Comparison of ENCODE assay signal across 27 cellular contexts in the genomic region with DNA sequence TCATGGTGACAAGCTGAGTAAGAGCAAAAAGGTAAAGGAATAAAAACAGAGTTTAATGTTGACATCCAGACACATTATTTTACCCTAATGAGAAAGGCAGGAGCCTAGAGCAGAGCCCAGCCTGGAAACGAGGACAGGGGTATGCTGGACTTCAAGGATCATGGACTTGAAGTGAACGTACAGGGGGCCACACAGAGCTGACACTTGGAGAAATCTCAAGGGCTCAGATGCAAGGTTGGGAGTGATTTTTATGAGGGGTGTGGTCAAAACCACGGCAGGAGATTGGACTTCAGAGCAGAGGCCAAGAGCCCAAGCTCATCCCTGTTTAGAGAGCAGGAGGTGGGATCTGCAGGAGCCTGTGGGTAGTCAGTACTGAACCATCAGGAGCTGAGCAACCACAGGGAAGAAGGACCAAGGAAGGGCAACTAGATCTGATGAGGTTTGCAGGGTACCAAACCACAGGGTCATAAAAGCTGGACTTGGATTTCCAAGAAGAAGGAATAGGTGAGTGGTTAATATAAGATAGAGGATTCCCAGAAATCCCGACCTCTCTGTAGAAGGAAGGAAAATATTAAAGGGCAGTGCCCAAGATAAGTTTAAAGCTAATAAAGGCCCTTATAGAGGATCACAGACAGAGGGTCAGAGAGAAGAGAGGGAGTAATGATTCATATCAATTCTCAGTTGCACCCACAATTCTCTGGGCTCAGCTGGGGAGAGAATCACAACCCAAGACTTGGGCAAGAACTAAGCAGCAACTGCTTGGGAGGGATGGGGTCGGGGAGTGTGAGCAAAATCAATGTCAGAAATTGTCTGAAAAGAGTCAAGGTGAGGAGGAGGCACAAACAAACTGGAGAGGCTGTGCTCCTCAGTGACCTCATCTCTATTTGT.
DNase-seq lines count a peak whose midpoint lies in the region; ATAC-seq, FAIRE-seq and TF ChIP-seq lines count a peak whose summit lies in the region.
"Had no signal": no experiment of that assay in that cellular context is flagged by ENCODE, and none has a peak within 500 bp of the region (broad histone marks: within the 10 kb centered on the region; RNA-seq: fewer than 3 reads in every experiment).

No MANE protein-coding gene starts in this region.

- no peaks in the 10 kb centered on the region for H3K36me3 ChIP-seq in HCT116 (ENCODE audit: control insufficient read depth in 1 of 2, insufficient read depth in 2 of 2, low read length in 2 of 2)
- H3K36me3 ChIP-seq in GM12878 (ENCODE audit: control insufficient read depth in 2 of 2, insufficient read depth in 2 of 2, low read length in 1 of 2): no peaks in the 10 kb centered on the region
- no peaks in the 10 kb centered on the region for H3K36me3 ChIP-seq in H7 (replicated peaks; ENCODE audit: control insufficient read depth, insufficient read depth, low read length)
- no peaks in the 10 kb centered on the region for H3K36me3 ChIP-seq in tibial artery
- H3K36me3 ChIP-seq: brain microvascular endothelial cell, gastroesophageal sphincter, pancreas, right atrium auricular region, WERI-Rb-1 had no signal

- H3K9me3 ChIP-seq in HCT116 (ENCODE audit: control insufficient read depth in 1 of 2, insufficient read depth in 1 of 2, low read depth in 1 of 2, low read length in 2 of 2) (peaks cover 0 to 4% of the 10 kb centered on the region in 2 experiments; a peak in 1 of 4 replicates), GM12878 (replicated peaks; ENCODE audit: control insufficient read depth, insufficient read depth, low read length) (no peaks in the 10 kb centered on the region; the same call in 2 of the 3 replicates), tibial artery (no peaks in the 10 kb centered on the region)
- H3K9me3 ChIP-seq: gastroesophageal sphincter, pancreas, right atrium auricular region had no signal

- H3K9ac ChIP-seq in HCT116 (ENCODE audit: low read length): no peak overlapping the region
- no peak overlapping the region for H3K9ac ChIP-seq in GM12878 (ENCODE audit: control insufficient read depth, insufficient read depth, low read length)

- SMC1A ChIA-PET in GM12878 (lab: Charles Lee; ENCODE audit: uncharacterized antibody, unreplicated experiment): interaction anchor here (0.9 to 3.0 kb wide), 8 partner anchors 10 to 60 kb away, joined by 3 to 15 read pairs (median 5); no protein-coding TSS in a partner anchor

- H3K4me3 ChIP-seq in HCT116 (replicated peaks in 1 of 2; ENCODE audit: low read depth in 1 of 2, low read length in 2 of 2) (no peak overlapping the region), GM12878 (no peak overlapping the region), H7 (ENCODE audit: insufficient read depth, low read depth, low read length) (no peak overlapping the region), tibial artery (no peak overlapping the region)
- H3K4me3 ChIP-seq: gastroesophageal sphincter, lung, pancreas, right atrium auricular region had no signal

- in situ Hi-C loops in GM13977 (cut with MboI; ENCODE audit: low pct_unique_long_range_greater_than_20kb, low sequenced_read_pairs, unreplicated experiment) (no loop called here), GM12878 (cut with MboI) (no loop called here)

- H2AFZ ChIP-seq in HCT116 (ENCODE audit: low read depth, low read length, poor library complexity, severe bottlenecking) (no peak overlapping the region), GM12878 (ENCODE audit: control insufficient read depth, low read depth, low read length) (peak overlapping the region; percentile 42; the same call in 1 of the 2 replicates)

- TF ChIP-seq POLR2A in HCT116 (IDR thresholded peaks at IDR 0.05; ENCODE audit: borderline replicate concordance, extremely low read depth, insufficient read depth, insufficient read length) (no peak), GM12878 (IDR thresholded peaks at IDR 0.05; ENCODE audit: low read depth, low read length) (no peak)

- TF ChIP-seq CTCF in GM13977 (IDR thresholded peaks at IDR 0.05; ENCODE audit: extremely low read depth, insufficient read depth, missing control alignments) (no peak), HCT116 (IDR thresholded peaks at IDR 0.05 in 2 of 3, conservative IDR thresholded peaks at IDR 0.05 in 1 of 3; ENCODE audit: borderline replicate concordance in 1 of 3, insufficient read depth in 1 of 3, low read depth in 2 of 3, low read length in 2 of 3) (no peak), GM12878 (IDR thresholded peaks at IDR 0.05 in 2 of 3, conservative IDR thresholded peaks at IDR 0.05 in 1 of 3; ENCODE audit: control insufficient read depth in 2 of 3, extremely low read depth in 1 of 3, insufficient read depth in 1 of 3, low read depth in 3 of 3, low read length in 3 of 3) (no peak), tibial artery (IDR thresholded peaks at IDR 0.05) (no peak)

- TF ChIP-seq RAD21 in HCT116 (IDR thresholded peaks at IDR 0.05; ENCODE audit: low read depth): no peak
- no peak for TF ChIP-seq RAD21 in GM12878 (IDR thresholded peaks at IDR 0.05; ENCODE audit: insufficient read depth, low read depth, low read length)

- H3K27ac ChIP-seq in HCT116 (ENCODE audit: low read depth, low read length) (no peak overlapping the region), GM12878 (ENCODE audit: control insufficient read depth, insufficient read depth) (no peak overlapping the region), tibial artery (no peak overlapping the region)
- H3K27ac ChIP-seq: brain microvascular endothelial cell, gastroesophageal sphincter, pancreas, right atrium auricular region, WERI-Rb-1 had no signal

- no peak for FAIRE-seq in GM12878 (lab: Jason Lieb, UNC)
- FAIRE-seq: GM12892, pancreas had no signal

- intact Hi-C loops in HCT116 (cut with micrococcal nuclease) (no loop called here), GM12878 (cut with micrococcal nuclease; ENCODE audit: unreplicated experiment) (no loop called here), posterior vena cava (cut with DNase I) (no loop called here), tibial artery (cut with DNase I; ENCODE audit: low total_unique reads) (no loop called here)

- DNase-seq in GM13977 (ENCODE audit: low spot score) (peak; percentile 40), HCT116 (ENCODE audit: low read depth, low spot score) (no peak), GM12878 (ENCODE audit: low read depth, low spot score) (no peak), posterior vena cava (ENCODE audit: low spot score) (peak; percentile 15), H7 (no peak), NCI-H2171 (lab: John Stamatoyannopoulos, UW) (no peak), tibial artery (no peak)
- DNase-seq: ACHN; activated CD4-positive, alpha-beta T cell treated with anti-CD3 and anti-CD28 coated beads for 4 hours; activated CD8-positive, alpha-beta T cell treated with anti-CD3 and anti-CD28 coated beads, Interleukin-2, amount 10 ng/mL, durations not matched to agents 7 days and 5 days; amygdala; brain microvascular endothelial cell; effector CD4-positive, alpha-beta T cell; hippocampal formation; NCI-H1048; NCI-H2107; NCI-H774; nephron progenitor cell; pancreas; stimulated activated CD4-positive, alpha-beta T cell treated with anti-CD3 and anti-CD28 coated beads, Interleukin-2, amount 100 ng/mL, for 24 hours; stimulated activated naive CD8-positive, alpha-beta T cell treated with anti-CD3 and anti-CD28 coated beads, Interleukin-15, Interleukin-2, amounts not matched to agents 100 U/mL and 50 U/mL, for 24 hours; T1000; WERI-Rb-1 had no signal

- RAD21 ChIA-PET in HCT116 (lab: Charles Lee; ENCODE audit: low non-redundant PET in 1 of 2, low total read pairs in 2 of 2, uncharacterized antibody in 2 of 2, unreplicated experiment in 2 of 2) (no interaction called here), GM12878 (lab: Charles Lee; ENCODE audit: unreplicated experiment) (interaction anchor here (0.5 to 2.7 kb wide), 6 partner anchors 10 to 246 kb away, joined by 3 to 11 read pairs (median 4); no protein-coding TSS in a partner anchor)

- WGBS in GM12878 (ENCODE audit: insufficient coverage, insufficient replicate concordance, low lambda C conversion rate, missing lambda C conversion rate): 10% methylated on average over 5 of the region's 5 CpGs

- ATAC-seq in HCT116: no peak
- ATAC-seq in GM12878: peak; percentile 84
- ATAC-seq: activated CD8-positive, alpha-beta T cell treated with anti-CD3 and anti-CD28 coated beads, Interleukin-2, amount 10 ng/mL, durations not matched to agents 7 days and 5 days; gastroesophageal sphincter; pancreas; stimulated activated naive CD8-positive, alpha-beta T cell treated with anti-CD3 and anti-CD28 coated beads, Interleukin-15, Interleukin-2, amounts not matched to agents 100 U/mL and 50 U/mL, for 24 hours had no signal

- H3K79me2 ChIP-seq in HCT116 (ENCODE audit: insufficient read depth, low read length): peaks cover 81% of the 10 kb centered on the region
- H3K79me2 ChIP-seq in GM12878 (ENCODE audit: control insufficient read depth, insufficient read depth, low read length): no peaks in the 10 kb centered on the region

- BruUV-seq in HCT116 (replicated peaks; lab: Mats Ljungman, UMichigan) (no TSS peak), GM12878 (replicated peaks; lab: Mats Ljungman, UMichigan) (no TSS peak)

- CTCF ChIA-PET in HCT116 (lab: Charles Lee): interaction anchor here (1.4 kb wide), 1 partner anchor 22 kb away, joined by 4 read pairs; no protein-coding TSS in a partner anchor
- CTCF ChIA-PET in GM12878 (lab: Yijun Ruan, JAX): interaction anchor here (0.9 to 1.6 kb wide), 6 partner anchors 11 to 68 kb away, joined by 3 to 5 read pairs (median 4); no protein-coding TSS in a partner anchor

- POLR2A ChIA-PET in HCT116 (lab: Charles Lee): no interaction called here
- POLR2A ChIA-PET in GM12878 (lab: Charles Lee): interaction anchor here (1.0 to 2.5 kb wide), 2 partner anchors 11 to 18 kb away, joined by 4 to 12 read pairs; no protein-coding TSS in a partner anchor

- H3K9me2 ChIP-seq in HCT116 (ENCODE audit: insufficient read depth): no peaks in the 10 kb centered on the region

- peak overlapping the region; percentile 14 for H3K4me2 ChIP-seq in HCT116 (ENCODE audit: low read length)
- no peak overlapping the region for H3K4me2 ChIP-seq in GM12878 (ENCODE audit: control insufficient read depth, insufficient read depth)

- H3K27me3 ChIP-seq in HCT116 (ENCODE audit: insufficient read depth, low read length): no peaks in the 10 kb centered on the region
- no peaks in the 10 kb centered on the region; a peak in 1 of 4 replicates for H3K27me3 ChIP-seq in GM12878 (replicated peaks in 1 of 2; ENCODE audit: control insufficient read depth in 2 of 2, insufficient read depth in 2 of 2, low read length in 1 of 2)
- no peaks in the 10 kb centered on the region for H3K27me3 ChIP-seq in H7 (ENCODE audit: control insufficient read depth, insufficient read depth, low read length)
- H3K27me3 ChIP-seq in tibial artery: no peaks in the 10 kb centered on the region
- H3K27me3 ChIP-seq: brain microvascular endothelial cell, pancreas, right atrium auricular region had no signal

- peaks cover 31 to 41% of the 10 kb centered on the region in 2 experiments for H3K4me1 ChIP-seq in HCT116 (ENCODE audit: control insufficient read depth in 1 of 2, insufficient read depth in 2 of 2, low read length in 2 of 2)
- H3K4me1 ChIP-seq in GM12878 (ENCODE audit: control insufficient read depth, insufficient read depth, low read length): no peaks in the 10 kb centered on the region
- H3K4me1 ChIP-seq in tibial artery: no peaks in the 10 kb centered on the region
- H3K4me1 ChIP-seq: gastroesophageal sphincter, right atrium auricular region had no signal

- TF ChIP-seq EP300 in GM12878 (IDR thresholded peaks at IDR 0.05; ENCODE audit: borderline replicate concordance in 1 of 2, control insufficient read depth in 1 of 2, low read depth in 2 of 2, low read length in 2 of 2): no peak

- H4K20me1 ChIP-seq in HCT116 (ENCODE audit: insufficient read depth): 0 out of 2 replicates have a peak, but pooled peaks cover 5% of the 10 kb centered on the region
- no peaks in the 10 kb centered on the region for H4K20me1 ChIP-seq in GM12878 (ENCODE audit: control insufficient read depth, insufficient read depth)

Comparison
In these comparisons a context has a peak if more than half of its experiments do, and no peak if none do; other contexts are left out.
1. DNase-seq: peak in GM13977 (single experiment) and posterior vena cava (single experiment); none in HCT116 (single experiment), GM12878 (single experiment), H7 (single experiment), NCI-H2171 (single experiment) and tibial artery (0 of 2).